In genomic region chr11:87265132-87265531, GRCh38 we compare ENCODE assay signal across 1 cellular context.
TF ChIP-seq lines count a peak whose summit lies in the region.

No MANE protein-coding gene starts in this region.

TF ChIP-seq in K562, 482 proteins besides CTCF, POLR2A, EP300 and RAD21:
- no peak for TF ChIP-seq ZFP36 (IDR thresholded peaks at IDR 0.05; ENCODE audit: low read depth, low read length, partially characterized antibody)
- TF ChIP-seq KHSRP (IDR thresholded peaks at IDR 0.05): no peak
- TF ChIP-seq, protein P1, sequence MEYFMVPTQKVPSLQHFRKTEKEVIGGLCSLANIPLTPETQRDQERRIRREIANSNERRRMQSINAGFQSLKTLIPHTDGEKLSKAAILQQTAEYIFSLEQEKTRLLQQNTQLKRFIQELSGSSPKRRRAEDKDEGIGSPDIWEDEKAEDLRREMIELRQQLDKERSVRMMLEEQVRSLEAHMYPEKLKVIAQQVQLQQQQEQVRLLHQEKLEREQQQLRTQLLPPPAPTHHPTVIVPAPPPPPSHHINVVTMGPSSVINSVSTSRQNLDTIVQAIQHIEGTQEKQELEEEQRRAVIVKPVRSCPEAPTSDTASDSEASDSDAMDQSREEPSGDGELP (CRISPR knock-in tag; IDR thresholded peaks at IDR 0.05; ENCODE audit: borderline replicate concordance): no peak
- TF ChIP-seq, protein P2, sequence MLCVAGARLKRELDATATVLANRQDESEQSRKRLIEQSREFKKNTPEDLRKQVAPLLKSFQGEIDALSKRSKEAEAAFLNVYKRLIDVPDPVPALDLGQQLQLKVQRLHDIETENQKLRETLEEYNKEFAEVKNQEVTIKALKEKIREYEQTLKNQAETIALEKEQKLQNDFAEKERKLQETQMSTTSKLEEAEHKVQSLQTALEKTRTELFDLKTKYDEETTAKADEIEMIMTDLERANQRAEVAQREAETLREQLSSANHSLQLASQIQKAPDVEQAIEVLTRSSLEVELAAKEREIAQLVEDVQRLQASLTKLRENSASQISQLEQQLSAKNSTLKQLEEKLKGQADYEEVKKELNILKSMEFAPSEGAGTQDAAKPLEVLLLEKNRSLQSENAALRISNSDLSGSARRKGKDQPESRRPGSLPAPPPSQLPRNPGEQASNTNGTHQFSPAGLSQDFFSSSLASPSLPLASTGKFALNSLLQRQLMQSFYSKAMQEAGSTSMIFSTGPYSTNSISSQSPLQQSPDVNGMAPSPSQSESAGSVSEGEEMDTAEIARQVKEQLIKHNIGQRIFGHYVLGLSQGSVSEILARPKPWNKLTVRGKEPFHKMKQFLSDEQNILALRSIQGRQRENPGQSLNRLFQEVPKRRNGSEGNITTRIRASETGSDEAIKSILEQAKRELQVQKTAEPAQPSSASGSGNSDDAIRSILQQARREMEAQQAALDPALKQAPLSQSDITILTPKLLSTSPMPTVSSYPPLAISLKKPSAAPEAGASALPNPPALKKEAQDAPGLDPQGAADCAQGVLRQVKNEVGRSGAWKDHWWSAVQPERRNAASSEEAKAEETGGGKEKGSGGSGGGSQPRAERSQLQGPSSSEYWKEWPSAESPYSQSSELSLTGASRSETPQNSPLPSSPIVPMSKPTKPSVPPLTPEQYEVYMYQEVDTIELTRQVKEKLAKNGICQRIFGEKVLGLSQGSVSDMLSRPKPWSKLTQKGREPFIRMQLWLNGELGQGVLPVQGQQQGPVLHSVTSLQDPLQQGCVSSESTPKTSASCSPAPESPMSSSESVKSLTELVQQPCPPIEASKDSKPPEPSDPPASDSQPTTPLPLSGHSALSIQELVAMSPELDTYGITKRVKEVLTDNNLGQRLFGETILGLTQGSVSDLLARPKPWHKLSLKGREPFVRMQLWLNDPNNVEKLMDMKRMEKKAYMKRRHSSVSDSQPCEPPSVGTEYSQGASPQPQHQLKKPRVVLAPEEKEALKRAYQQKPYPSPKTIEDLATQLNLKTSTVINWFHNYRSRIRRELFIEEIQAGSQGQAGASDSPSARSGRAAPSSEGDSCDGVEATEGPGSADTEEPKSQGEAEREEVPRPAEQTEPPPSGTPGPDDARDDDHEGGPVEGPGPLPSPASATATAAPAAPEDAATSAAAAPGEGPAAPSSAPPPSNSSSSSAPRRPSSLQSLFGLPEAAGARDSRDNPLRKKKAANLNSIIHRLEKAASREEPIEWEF (CRISPR knock-in tag; IDR thresholded peaks at IDR 0.05): no peak
TF ChIP-seq in K562: peak in this region for 0.
